Comparison of ENCODE assay signal across 1 cellular context in genomic region chr6:170612256-170612804, GRCh38.
TF ChIP-seq lines count a peak whose summit lies in the region.

No MANE protein-coding gene starts in this region.

TF ChIP-seq in HEK293T, 16 proteins besides CTCF, POLR2A, EP300 and RAD21:
- peak; percentile 85 for TF ChIP-seq L3MBTL2 (conservative IDR thresholded peaks at IDR 0.05)
